Comparison of ENCODE assay signal across 12 cellular contexts in genomic region chr12:118773956-118774723, GRCh38.
DNase-seq lines count a peak whose midpoint lies in the region; ATAC-seq and TF ChIP-seq lines count a peak whose summit lies in the region.
"Had no signal": no experiment of that assay in that cellular context is flagged by ENCODE, and none has a peak within 500 bp of the region (broad histone marks: within the 10 kb centered on the region; RNA-seq: fewer than 3 reads in every experiment).

No MANE protein-coding gene starts in this region.

- H2BK120ac ChIP-seq in H9 (ENCODE audit: low read depth, low read length, poor library complexity, severe bottlenecking): no peak overlapping the region

- H2AFZ ChIP-seq in H9 (ENCODE audit: low read length): no peak overlapping the region

- H3K14ac ChIP-seq in H9 (ENCODE audit: insufficient read depth, low read length): peak overlapping the region; percentile 89

- H3K4me2 ChIP-seq in H9 (ENCODE audit: insufficient read depth, insufficient read length, low read length): peak overlapping the region; percentile 40
- H3K4me2 ChIP-seq: KMS-11 had no signal

- H3K27me3 Mint-ChIP-seq in H9 (ENCODE audit: low read depth) (peaks cover 74% of the 10 kb centered on the region), endodermal cell (ENCODE audit: insufficient read depth) (peaks cover 79% of the 10 kb centered on the region)

- peak overlapping the region; percentile 66 to 73 for H3K4me3 Mint-ChIP-seq in H9
- H3K4me3 Mint-ChIP-seq in endodermal cell: peak overlapping the region; percentile 34
- H3K4me3 Mint-ChIP-seq: activated T-helper 1 cell treated with anti-CD3 and anti-CD28 coated beads, Interleukin-12 subunit alpha, Interleukin-12 subunit beta, Interleukin-2, Interleukin-4 antibody, amounts not matched to agents 30 ng/mL and 10 ng/mL and 1 ng/mL, durations not matched to agents 14 hours and 24 hours and 36 hours had no signal

- H3K9ac ChIP-seq in H9 (ENCODE audit: extremely low read depth, insufficient read length, low read length) (peak overlapping the region; percentile 15), endodermal cell (ENCODE audit: extremely low read depth, low read length, poor library complexity, severe bottlenecking) (no peak overlapping the region)
- H3K9ac ChIP-seq: KMS-11 had no signal

- H3K4me3 ChIP-seq in endodermal cell (ENCODE audit: low read length) (no peak overlapping the region), mucosa of descending colon (no peak overlapping the region)

- H3K27ac Mint-ChIP-seq in H9: peak overlapping the region; percentile 75 to 92 (median 85); a peak in 5 of 7 replicates
- no peak overlapping the region for H3K27ac Mint-ChIP-seq in endodermal cell
- H3K27ac Mint-ChIP-seq: activated T-helper 1 cell treated with anti-CD3 and anti-CD28 coated beads, Interleukin-12 subunit alpha, Interleukin-12 subunit beta, Interleukin-2, Interleukin-4 antibody, amounts not matched to agents 30 ng/mL and 10 ng/mL and 1 ng/mL, durations not matched to agents 14 hours and 24 hours and 36 hours had no signal

- no peaks in the 10 kb centered on the region for H3K4me1 ChIP-seq in H9 (ENCODE audit: insufficient read depth, low read length)
- H3K4me1 ChIP-seq in endodermal cell (ENCODE audit: control insufficient read depth, insufficient read depth, low read length): no peaks in the 10 kb centered on the region
- H3K4me1 ChIP-seq in mucosa of descending colon (ENCODE audit: low read depth): no peaks in the 10 kb centered on the region

- peak overlapping the region; percentile 55 for H3K18ac ChIP-seq in H9 (ENCODE audit: insufficient read length, low read depth, low read length)

- no peaks in the 10 kb centered on the region for H4K20me1 ChIP-seq in H9 (ENCODE audit: control insufficient read depth, insufficient read depth, insufficient read length)

- no peak overlapping the region for H3T11ph ChIP-seq in H9 (ENCODE audit: low read length)

- H3K27me3 ChIP-seq in H9 (ENCODE audit: insufficient read depth, low read length) (no peaks in the 10 kb centered on the region; the same call in 1 of the 2 replicates), endodermal cell (ENCODE audit: control insufficient read depth, insufficient read depth, low read length, poor library complexity, severe bottlenecking) (peaks cover 61% of the 10 kb centered on the region)

- DNase-seq in H9: peak; percentile 99
- DNase-seq in NCI-H2171 treated with DMSO at 0.1 percent for 48 hours (lab: John Stamatoyannopoulos, UW): peak; percentile 70
- peak; percentile 95 for DNase-seq in endodermal cell
- peak; percentile 85 for DNase-seq in occipital lobe (lab: John Stamatoyannopoulos, UW)
- no peak for DNase-seq in T-helper 9 cell
- no peak for DNase-seq in mucosa of descending colon
- no peak for DNase-seq in COLO829 (ENCODE audit: low spot score)
- DNase-seq: foreskin fibroblast, RPMI8226 had no signal

- H3K56ac ChIP-seq in H9 (ENCODE audit: insufficient read length, low read depth, low read length): no peak overlapping the region

- H2BK12ac ChIP-seq in H9 (ENCODE audit: insufficient read length, low read depth, low read length): no peak overlapping the region

- peak overlapping the region; percentile 8 for H4K5ac ChIP-seq in H9 (ENCODE audit: insufficient read length, low read depth, low read length)

- H2BK5ac ChIP-seq in H9 (ENCODE audit: insufficient read length, low read length): no peak overlapping the region

- peaks cover 2 to 6% of the 10 kb centered on the region in 2 experiments; a peak in 4 of 5 replicates for H3K9me3 Mint-ChIP-seq in H9
- H3K9me3 Mint-ChIP-seq in endodermal cell: no peaks in the 10 kb centered on the region
- H3K9me3 Mint-ChIP-seq: activated T-helper 1 cell treated with anti-CD3 and anti-CD28 coated beads, Interleukin-12 subunit alpha, Interleukin-12 subunit beta, Interleukin-2, Interleukin-4 antibody, amounts not matched to agents 30 ng/mL and 10 ng/mL and 1 ng/mL, durations not matched to agents 14 hours and 24 hours and 36 hours had no signal

- no peak for ATAC-seq in activated CD4-positive, CD25-positive, alpha-beta regulatory T cell treated with anti-CD3 and anti-CD28 coated beads, Interleukin-2, amount 50 U/mL, for 24 hours
- no peak for ATAC-seq in mucosa of descending colon

- H3K23me2 ChIP-seq in H9 (ENCODE audit: insufficient read length, low read depth, low read length, poor library complexity, severe bottlenecking): peaks cover 5% of the 10 kb centered on the region

- H3K36me3 ChIP-seq in endodermal cell (ENCODE audit: control insufficient read depth, insufficient read depth, low read length) (no peaks in the 10 kb centered on the region), mucosa of descending colon (ENCODE audit: low read depth) (no peaks in the 10 kb centered on the region)

- H2BK15ac ChIP-seq in H9 (ENCODE audit: low read depth, low read length): no peak overlapping the region

- no peaks in the 10 kb centered on the region for H3K79me1 ChIP-seq in H9 (ENCODE audit: insufficient read depth, low read depth, low read length, poor library complexity, severe bottlenecking)

- H4K91ac ChIP-seq in H9 (ENCODE audit: insufficient read length, low read depth, low read length): no peak overlapping the region

- H4K8ac ChIP-seq in H9 (replicated peaks; ENCODE audit: insufficient read length, low read depth, low read length): no peak overlapping the region

- H3K4me1 Mint-ChIP-seq in H9: peaks cover 27 to 37% of the 10 kb centered on the region in 2 experiments
- H3K4me1 Mint-ChIP-seq in endodermal cell: peaks cover 7% of the 10 kb centered on the region

- peaks cover 0 to 10% (median 2%) of the 10 kb centered on the region in 3 experiments; a peak in 3 of 7 replicates for H3K36me3 Mint-ChIP-seq in H9 (ENCODE audit: insufficient read depth in 1 of 3, low read depth in 3 of 3)
- no peaks in the 10 kb centered on the region for H3K36me3 Mint-ChIP-seq in endodermal cell (ENCODE audit: low read depth)

- H3K9me3 ChIP-seq in H9 (ENCODE audit: control insufficient read depth, low read depth, low read length): no peaks in the 10 kb centered on the region
- H3K9me3 ChIP-seq in endodermal cell (ENCODE audit: control insufficient read depth, low read length): no peaks in the 10 kb centered on the region
- H3K9me3 ChIP-seq in mucosa of descending colon: no peaks in the 10 kb centered on the region

- no peaks in the 10 kb centered on the region for H3K79me2 ChIP-seq in H9 (ENCODE audit: insufficient read depth, low read length)

- H3K27ac ChIP-seq in H9 (ENCODE audit: insufficient read length, low read depth, low read length) (no peak overlapping the region), endodermal cell (ENCODE audit: low read depth, low read length) (peak overlapping the region; percentile 84)
- H3K27ac ChIP-seq: KMS-11 had no signal

- intact Hi-C loops in mucosa of descending colon (cut with DNase I, micrococcal nuclease): no loop called here

- no peak for TF ChIP-seq CTCF in H9 (conservative IDR thresholded peaks at IDR 0.05)
- no peak for TF ChIP-seq CTCF in endodermal cell (conservative IDR thresholded peaks at IDR 0.05)
- no peak for TF ChIP-seq CTCF in mucosa of descending colon (IDR thresholded peaks at IDR 0.05)

- no CpG with 5 or more reads among the region's 43 CpGs for WGBS in H9 (ENCODE audit: extremely low coverage, insufficient read length, low lambda C conversion rate)
- 20 to 35% methylated on average over 18 to 43 of the region's 43 CpGs for WGBS in endodermal cell (ENCODE audit: insufficient coverage in 1 of 2, insufficient read length in 1 of 2), 2 experiments

- H2BK20ac ChIP-seq in H9 (ENCODE audit: low read depth, low read length, poor library complexity, severe bottlenecking): no peak overlapping the region

- no peak overlapping the region for H3K23ac ChIP-seq in H9 (ENCODE audit: insufficient read length, low read depth, low read length)

- no peak overlapping the region; the same call in 1 of the 2 replicates for H3K4ac ChIP-seq in H9 (ENCODE audit: low read depth, low read length)

- no peak overlapping the region for H2AK5ac ChIP-seq in H9 (ENCODE audit: insufficient read length, low read length)

Comparison
In these comparisons a context has a peak if more than half of its experiments do, and no peak if none do; other contexts are left out.
1. DNase-seq: peak in H9 (single experiment), NCI-H2171 treated with DMSO at 0.1 percent for 48 hours (single experiment), endodermal cell (single experiment) and occipital lobe (single experiment); none in T-helper 9 cell (single experiment), mucosa of descending colon (0 of 3) and COLO829 (single experiment).